13 cellular contexts compared by ENCODE assay signal in the genomic region with DNA sequence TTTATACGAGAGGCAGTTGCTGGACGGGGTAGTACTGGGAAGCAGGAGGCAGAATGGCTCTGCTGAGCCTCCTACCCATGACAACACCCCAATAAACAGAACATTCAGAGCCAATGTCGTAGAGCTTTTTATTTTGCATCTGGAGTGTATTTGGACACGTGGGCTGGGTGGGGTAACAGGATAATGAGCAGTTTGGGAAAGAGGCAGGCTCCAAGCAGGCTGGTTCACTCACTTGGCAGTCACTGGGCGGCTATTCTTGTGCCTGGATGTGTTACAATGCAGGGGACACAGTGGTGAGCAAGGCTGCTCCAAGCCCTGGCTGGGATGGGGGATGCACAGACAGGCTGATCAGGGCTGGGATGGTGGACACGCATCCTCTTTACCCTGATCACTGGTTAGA. TPM values are rescaled to one million over a fixed set of nuclear protein-coding genes. Genes with fewer than 3 reads are reported as not detected.
DNase-seq lines count a peak whose midpoint lies in the region; ATAC-seq and TF ChIP-seq lines count a peak whose summit lies in the region.
"Had no signal": no experiment of that assay in that cellular context is flagged by ENCODE, and none has a peak within 500 bp of the region (broad histone marks: within the 10 kb centered on the region; RNA-seq: fewer than 3 reads in every experiment).

No MANE protein-coding gene starts in this region.

- peak overlapping the region; percentile 80 for H3K27ac Mint-ChIP-seq in HFFc6

- peaks cover 12 to 18% of the 10 kb centered on the region in 2 donors for H3K4me1 ChIP-seq in esophagus (ENCODE audit: control insufficient read depth in 2 of 2, insufficient read depth in 2 of 2, low read length in 1 of 2)

- no peaks in the 10 kb centered on the region for H3K9me3 ChIP-seq in esophagus (ENCODE audit: control insufficient read depth in 2 of 2, insufficient read depth in 1 of 2, low read depth in 1 of 2, low read length in 1 of 2)

- ATAC-seq in GM21576 (IDR thresholded peaks at IDR 0.05; ENCODE audit: unreplicated experiment): no peak

- no peaks in the 10 kb centered on the region for H3K27me3 ChIP-seq in esophagus (ENCODE audit: control insufficient read depth in 1 of 2, insufficient read depth in 2 of 2, low read length in 2 of 2)

- peaks cover 14% of the 10 kb centered on the region for H3K4me1 Mint-ChIP-seq in HFFc6 (ENCODE audit: low read depth)

- H3K27ac ChIP-seq in esophagus (ENCODE audit: low read depth in 2 of 2, low read length in 1 of 2): peak overlapping the region; percentile 71 to 75

- no peak overlapping the region for H3K4me3 ChIP-seq in esophagus (ENCODE audit: low read depth in 1 of 2, low read length in 2 of 2)

- peaks cover 14% of the 10 kb centered on the region for H3K36me3 Mint-ChIP-seq in HFFc6 (ENCODE audit: low read depth)

- H3K4me3 Mint-ChIP-seq in HFFc6: no peak overlapping the region
- H3K4me3 Mint-ChIP-seq: naive B cell had no signal

- H3K36me3 ChIP-seq in esophagus (ENCODE audit: control insufficient read depth in 2 of 2, insufficient read depth in 2 of 2, low read length in 1 of 2): peaks cover 9 to 41% of the 10 kb centered on the region in 2 donors

- peak; percentile 43 for DNase-seq in HFFc6
- peak; percentile 80 for DNase-seq in medulla oblongata (ENCODE audit: extremely low spot score)
- DNase-seq in superior temporal gyrus (ENCODE audit: extremely low spot score): peak; percentile 70
- no peak for DNase-seq in stimulated activated CD4-positive, alpha-beta T cell treated with anti-CD3 and anti-CD28 coated beads, Interleukin-4, amount 100 ng/mL, for 24 hours
- DNase-seq in DMS114 treated with DMSO at 0.1 percent for 48 hours (lab: John Stamatoyannopoulos, UW; ENCODE audit: unreplicated experiment): no peak
- no peak for DNase-seq in AML-193 (lab: John Stamatoyannopoulos, UW)
- DNase-seq: activated CD4-positive, CD25-positive, alpha-beta regulatory T cell; naive B cell; NCI-H1092 treated with DMSO at 0.1 percent for 48 hours; stimulated activated CD4-positive, alpha-beta T cell treated with anti-CD3 and anti-CD28 coated beads, Interleukin-4, amount 100 ng/mL, for 4 hours had no signal

- no peak for TF ChIP-seq CTCF in HFFc6 (IDR thresholded peaks at IDR 0.05)

- peaks cover 6% of the 10 kb centered on the region for H3K27me3 Mint-ChIP-seq in HFFc6 (ENCODE audit: insufficient read depth)
- H3K27me3 Mint-ChIP-seq: naive B cell had no signal

- H3K9me3 Mint-ChIP-seq in HFFc6: no peaks in the 10 kb centered on the region
- H3K9me3 Mint-ChIP-seq: naive B cell had no signal

- WGBS in esophagus, 2 donors: 50 to 58% methylated on average over 6 of the region's 6 CpGs

RNA-seq across cellular contexts. Expression of a gene that starts 9.5 kb away (rescaled TPM):
- total RNA-seq in HFFc6 (2021; fragmentation: NEBNext Ultra II Directional; extraction: Animal tissue kit (Norgen Biotek cat#: 25700)): 1 to 10 TPM; 6.7 to 8.5 (median 7.5) TPM
- 1 to 10 TPM; 3.1 to 6.8 TPM for polyA plus RNA-seq in esophagus

RNA-seq across cellular contexts. Expression of a gene that starts 10.3 kb away (rescaled TPM):
- 100 to 1,000 TPM in 4 of 6 experiments, 10 to 100 TPM in 2; 87.8 to 120 (median 104) TPM for total RNA-seq in HFFc6 (2021; fragmentation: NEBNext Ultra II Directional; extraction: Animal tissue kit (Norgen Biotek cat#: 25700))
- polyA plus RNA-seq in esophagus: 10 to 100 TPM; 48.9 to 58.1 TPM

RNA-seq across cellular contexts. Expression of a gene that starts 23.8 kb away (rescaled TPM):
- total RNA-seq in HFFc6 (2021; fragmentation: NEBNext Ultra II Directional; extraction: Animal tissue kit (Norgen Biotek cat#: 25700)): 10 to 100 TPM in 4 of 6 experiments, 1 to 10 TPM in 2; 9.2 to 14.9 (median 10.5) TPM
- 100 to 1,000 TPM in 1 of 2 donors, 10 to 100 TPM in 1; 57.4 to 172 TPM for polyA plus RNA-seq in esophagus

RNA-seq across cellular contexts. Expression of a gene that starts 24.1 kb away (rescaled TPM):
- 10 to 100 TPM; 19.8 to 28.6 (median 23.6) TPM for total RNA-seq in HFFc6 (2021; fragmentation: NEBNext Ultra II Directional; extraction: Animal tissue kit (Norgen Biotek cat#: 25700))
- polyA plus RNA-seq in esophagus: 10 to 100 TPM; 18.4 to 27.2 TPM

RNA-seq across cellular contexts. Expression of a gene that starts 34.6 kb away (rescaled TPM):
- not detected for total RNA-seq in HFFc6 (2021; fragmentation: NEBNext Ultra II Directional; extraction: Animal tissue kit (Norgen Biotek cat#: 25700))
- 1 to 10 TPM in 1 of 2 donors, under 1 TPM in 1; 0.47 to 1.8 TPM for polyA plus RNA-seq in esophagus
- total RNA-seq: epithelial cell of proximal tubule had no signal

Comparison
In these comparisons a context has a peak if more than half of its experiments do, and no peak if none do; other contexts are left out.
1. DNase-seq: peak in HFFc6 (single experiment), medulla oblongata (single experiment) and superior temporal gyrus (single experiment); none in stimulated activated CD4-positive, alpha-beta T cell treated with anti-CD3 and anti-CD28 coated beads, Interleukin-4, amount 100 ng/mL, for 24 hours (single experiment), DMS114 treated with DMSO at 0.1 percent for 48 hours (single experiment) and AML-193 (0 of 2).